ENCODE assay signal across 10 cellular contexts in the genomic region with DNA sequence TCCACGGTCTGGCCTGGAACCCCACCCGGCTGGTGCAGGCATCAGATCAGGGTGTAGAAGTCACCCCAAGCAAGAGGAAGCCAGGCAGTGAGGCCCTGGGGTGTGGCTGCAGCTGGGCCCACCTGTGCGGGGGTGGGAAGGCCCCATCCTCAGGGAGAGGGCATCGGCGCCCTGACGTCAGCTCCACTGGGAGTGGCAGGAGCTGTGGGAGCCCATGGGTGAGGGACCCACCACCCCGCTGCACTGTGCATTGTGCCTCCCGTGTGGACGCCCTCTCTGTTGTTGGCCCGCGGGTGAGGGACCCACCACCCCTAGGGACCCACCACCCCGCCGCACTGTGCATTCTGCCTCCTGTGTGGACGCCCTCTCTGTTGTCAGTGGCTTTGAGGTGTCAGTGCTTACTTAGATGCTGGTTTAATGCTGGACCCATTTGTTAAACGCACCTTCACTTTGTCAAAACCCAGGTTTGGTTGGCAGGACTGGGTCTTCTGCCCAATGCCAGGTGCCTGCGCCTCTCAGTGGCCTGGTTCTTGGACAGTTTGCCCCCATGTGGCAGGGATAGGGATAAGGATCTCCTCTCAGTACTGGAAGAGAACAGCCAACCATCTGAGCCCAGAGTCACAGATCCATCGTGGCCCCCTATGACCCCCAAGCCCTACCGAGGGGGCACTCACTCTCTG. TPM values are rescaled to one million over a fixed set of nuclear protein-coding genes. Genes with fewer than 3 reads are reported as not detected.
DNase-seq lines count a peak whose midpoint lies in the region; ATAC-seq and TF ChIP-seq lines count a peak whose summit lies in the region.
"Had no signal": no experiment of that assay in that cellular context is flagged by ENCODE, and none has a peak within 500 bp of the region (broad histone marks: within the 10 kb centered on the region; RNA-seq: fewer than 3 reads in every experiment).

No MANE protein-coding gene starts in this region.

- peak; percentile 37 for ATAC-seq in stimulated activated effector memory CD8-positive, alpha-beta T cell treated with anti-CD3 and anti-CD28 coated beads, Interleukin-12 subunit alpha, Interleukin-12 subunit beta, amount 100 ng/mL, for 72 hours
- ATAC-seq in GM18502 (IDR thresholded peaks at IDR 0.05; ENCODE audit: poor library complexity, unreplicated experiment): no peak

- H3K4me1 ChIP-seq in testis: peaks cover 3% of the 10 kb centered on the region

- no peaks in the 10 kb centered on the region for H3K27me3 ChIP-seq in testis

- DNase-seq in SIG-M5 treated with dmso at 0.1 percent for 504 hours (lab: John Stamatoyannopoulos, UW; ENCODE audit: unreplicated experiment) (peak; percentile 37), SIG-M5 (lab: John Stamatoyannopoulos, UW) (no peak), NCI-H460 (ENCODE audit: extremely low read depth, low read depth) (peak; percentile 43), epithelial cell of proximal tubule (ENCODE audit: low read depth) (no peak), testis (no peak)
- no peak for DNase-seq in stimulated activated effector memory CD8-positive, alpha-beta T cell treated with anti-CD3 and anti-CD28 coated beads, Interleukin-12 subunit alpha, Interleukin-12 subunit beta, amount 100 ng/mL, for 72 hours (ENCODE audit: low spot score in 2 of 2)
- no peak for DNase-seq in stimulated activated CD4-positive, alpha-beta T cell treated with anti-CD3 and anti-CD28 coated beads, Interleukin-2, amount 100 ng/mL, for 48 hours
- DNase-seq: NCI-H226 had no signal

- intact Hi-C loops in testis (cut with DNase I; ENCODE audit: low total_unique reads): no loop called here

- H3K4me3 ChIP-seq in epithelial cell of proximal tubule (ENCODE audit: low read depth, low read length): no peak overlapping the region
- H3K4me3 ChIP-seq in testis: no peak overlapping the region

- H3K27ac ChIP-seq in testis: no peak overlapping the region

- H3K27ac Mint-ChIP-seq in stimulated activated effector memory CD8-positive, alpha-beta T cell treated with anti-CD3 and anti-CD28 coated beads, Interleukin-12 subunit alpha, Interleukin-12 subunit beta, amount 100 ng/mL, for 72 hours: no peak overlapping the region

- H3K9me3 Mint-ChIP-seq in stimulated activated effector memory CD8-positive, alpha-beta T cell treated with anti-CD3 and anti-CD28 coated beads, Interleukin-12 subunit alpha, Interleukin-12 subunit beta, amount 100 ng/mL, for 72 hours: no peaks in the 10 kb centered on the region
- H3K9me3 Mint-ChIP-seq: central memory CD8-positive, alpha-beta T cell had no signal

- no peaks in the 10 kb centered on the region for H3K36me3 ChIP-seq in testis (ENCODE audit: low read depth, missing control alignments)

- 82 to 88% methylated on average over 17 to 18 of the region's 18 CpGs for WGBS in testis, 2 donors

- no peak for TF ChIP-seq POLR2A in testis (IDR thresholded peaks at IDR 0.05)

- peaks cover 1% of the 10 kb centered on the region for H3K4me1 Mint-ChIP-seq in stimulated activated effector memory CD8-positive, alpha-beta T cell treated with anti-CD3 and anti-CD28 coated beads, Interleukin-12 subunit alpha, Interleukin-12 subunit beta, amount 100 ng/mL, for 72 hours
- H3K4me1 Mint-ChIP-seq: central memory CD8-positive, alpha-beta T cell had no signal

- peaks cover 38% of the 10 kb centered on the region for H3K36me3 Mint-ChIP-seq in stimulated activated effector memory CD8-positive, alpha-beta T cell treated with anti-CD3 and anti-CD28 coated beads, Interleukin-12 subunit alpha, Interleukin-12 subunit beta, amount 100 ng/mL, for 72 hours

- TF ChIP-seq CTCF in epithelial cell of proximal tubule (conservative IDR thresholded peaks at IDR 0.05; ENCODE audit: low read depth, low read length) (peak; percentile 59), testis (IDR thresholded peaks at IDR 0.05) (no peak)

- no peak overlapping the region for H3K4me3 Mint-ChIP-seq in stimulated activated effector memory CD8-positive, alpha-beta T cell treated with anti-CD3 and anti-CD28 coated beads, Interleukin-12 subunit alpha, Interleukin-12 subunit beta, amount 100 ng/mL, for 72 hours
- H3K4me3 Mint-ChIP-seq: central memory CD8-positive, alpha-beta T cell had no signal

- no peaks in the 10 kb centered on the region for H3K9me3 ChIP-seq in testis

RNA-seq across cellular contexts. Expression of a gene that starts 6.9 kb away (rescaled TPM):
- 29.1 and 31.0 TPM in 2 replicates for total RNA-seq in NCI-H460 (2014; rRNA removed; shearing (Covaris generic))
- polyA plus RNA-seq in NCI-H460 (2014; cell fraction: nucleus; rRNA removed): 35.7 and 36.7 TPM in 2 replicates
- total RNA-seq in epithelial cell of proximal tubule (23.8 and 27.2 TPM in 2 replicates), testis (100 to 1,000 TPM; 120 to 122 TPM)
- polyA plus RNA-seq in testis (ENCODE audit: insufficient read depth, low read depth, low replicate concordance): 111 TPM

Comparison
In these comparisons a context has a peak if more than half of its experiments do, and no peak if none do; other contexts are left out.
1. DNase-seq: peak in SIG-M5 treated with dmso at 0.1 percent for 504 hours (single experiment) and NCI-H460 (single experiment); none in SIG-M5 (single experiment), epithelial cell of proximal tubule (single experiment), stimulated activated effector memory CD8-positive, alpha-beta T cell treated with anti-CD3 and anti-CD28 coated beads, Interleukin-12 subunit alpha, Interleukin-12 subunit beta, amount 100 ng/mL, for 72 hours (0 of 2), testis (single experiment) and stimulated activated CD4-positive, alpha-beta T cell treated with anti-CD3 and anti-CD28 coated beads, Interleukin-2, amount 100 ng/mL, for 48 hours (0 of 2).